Comparison of ENCODE assay signal across 8 cellular contexts in genomic region chr19:30228726-30229523, GRCh38.
DNase-seq lines count a peak whose midpoint lies in the region; ATAC-seq and TF ChIP-seq lines count a peak whose summit lies in the region.

No MANE protein-coding gene starts in this region.

- H3K56ac ChIP-seq in mesendoderm (ENCODE audit: low read length), result peak overlapping the region; percentile 63

- peak overlapping the region; percentile 56 for H3K4me3 ChIP-seq in mesendoderm (ENCODE audit: low read length)
- peak overlapping the region; percentile 40 to 69 (median 50) for H3K4me3 ChIP-seq in tibial nerve

- H3K4me3 Mint-ChIP-seq in activated naive CD4-positive, alpha-beta T cell treated with anti-CD3 and anti-CD28 coated beads, Interleukin-2, amount 10 ng/mL, durations not matched to agents 7 days and 5 days, result peak overlapping the region; percentile 29

- TF ChIP-seq POLR2A in tibial nerve (IDR thresholded peaks at IDR 0.05), result no peak

- H2AK5ac ChIP-seq in mesendoderm (ENCODE audit: low read length), result no peak overlapping the region

- peak overlapping the region; percentile 69 for H3K27ac Mint-ChIP-seq in activated naive CD4-positive, alpha-beta T cell treated with anti-CD3 and anti-CD28 coated beads, Interleukin-2, amount 10 ng/mL, durations not matched to agents 7 days and 5 days

- CTCF ChIA-PET in activated naive CD4-positive, alpha-beta T cell treated with anti-CD3 and anti-CD28 coated beads, Interleukin-2, amount 10 ng/mL, durations not matched to agents 7 days and 5 days (lab: Charles Lee), result no interaction called here

- H3K27ac ChIP-seq in mesendoderm (ENCODE audit: low read depth, low read length) (no peak overlapping the region), tibial nerve (peak overlapping the region; percentile 67 to 95 (median 85))

- no peak overlapping the region for H2BK15ac ChIP-seq in mesendoderm (replicated peaks; ENCODE audit: low read depth)

- H3K79me2 ChIP-seq in mesendoderm (ENCODE audit: control insufficient read depth, insufficient read depth, low read length), result no peaks in the 10 kb centered on the region

- H3K79me1 ChIP-seq in mesendoderm (ENCODE audit: low read length), result no peaks in the 10 kb centered on the region

- no peak overlapping the region for H3K23ac ChIP-seq in mesendoderm (ENCODE audit: low read length)

- peak overlapping the region; percentile 46 for H3K18ac ChIP-seq in mesendoderm (ENCODE audit: low read length)

- no peaks in the 10 kb centered on the region for H3K9me3 Mint-ChIP-seq in activated naive CD4-positive, alpha-beta T cell treated with anti-CD3 and anti-CD28 coated beads, Interleukin-2, amount 10 ng/mL, durations not matched to agents 7 days and 5 days

- H3K4me1 Mint-ChIP-seq in activated naive CD4-positive, alpha-beta T cell treated with anti-CD3 and anti-CD28 coated beads, Interleukin-2, amount 10 ng/mL, durations not matched to agents 7 days and 5 days, result peaks cover 23% of the 10 kb centered on the region

- H3K9ac ChIP-seq in mesendoderm (ENCODE audit: low read length), result peak overlapping the region; percentile 41

- no peak overlapping the region for H4K5ac ChIP-seq in mesendoderm (ENCODE audit: low read length)

- peak overlapping the region; percentile 79 for H3K4me2 ChIP-seq in mesendoderm (ENCODE audit: low read length)

- no peak overlapping the region for H4K8ac ChIP-seq in mesendoderm (ENCODE audit: low read depth, low read length)

- no peak overlapping the region for H2BK120ac ChIP-seq in mesendoderm (ENCODE audit: low read depth, low read length)

- no peak for DNase-seq in activated naive CD4-positive, alpha-beta T cell treated with anti-CD3 and anti-CD28 coated beads, Interleukin-2, amount 10 ng/mL, durations not matched to agents 7 days and 5 days
- no peak for DNase-seq in activated naive CD4-positive, alpha-beta T cell treated with anti-CD3 and anti-CD28 coated beads, Interleukin-2, amount 50 U/mL, for 16 hours
- DNase-seq in cerebellum (ENCODE audit: low spot score) (peak; percentile 44), mesendoderm (peak; percentile 47), tibial nerve (ENCODE audit: low spot score in 2 of 2) (no peak), glomerular visceral epithelial cell (ENCODE audit: extremely low spot score) (no peak), medulla oblongata (ENCODE audit: extremely low spot score) (no peak)

- no peaks in the 10 kb centered on the region for H3K9me3 ChIP-seq in tibial nerve

- no peak for ATAC-seq in HG03521 (IDR thresholded peaks at IDR 0.05; ENCODE audit: unreplicated experiment)

- no peak for TF ChIP-seq CTCF in tibial nerve (IDR thresholded peaks at IDR 0.05)

- H3K27me3 ChIP-seq in mesendoderm (ENCODE audit: insufficient read depth, low read length, poor library complexity), result peaks cover 27% of the 10 kb centered on the region
- peaks cover 0 to 49% of the 10 kb centered on the region in 2 donors for H3K27me3 ChIP-seq in tibial nerve

- H3K36me3 ChIP-seq in mesendoderm (ENCODE audit: control insufficient read depth, insufficient read depth, low read length) (no peaks in the 10 kb centered on the region), tibial nerve (no peaks in the 10 kb centered on the region)

- peaks cover 12% of the 10 kb centered on the region for H3K36me3 Mint-ChIP-seq in activated naive CD4-positive, alpha-beta T cell treated with anti-CD3 and anti-CD28 coated beads, Interleukin-2, amount 10 ng/mL, durations not matched to agents 7 days and 5 days

- TF ChIP-seq EP300 in tibial nerve (IDR thresholded peaks at IDR 0.05), result no peak

- H3K4me1 ChIP-seq in mesendoderm (ENCODE audit: control insufficient read depth, low read depth, low read length) (no peaks in the 10 kb centered on the region), tibial nerve (peaks cover 0 to 54% (median 13%) of the 10 kb centered on the region in 4 donors)

- no peak overlapping the region for H3K4ac ChIP-seq in mesendoderm (ENCODE audit: low read depth, low read length)

- H3K27me3 Mint-ChIP-seq in activated naive CD4-positive, alpha-beta T cell treated with anti-CD3 and anti-CD28 coated beads, Interleukin-2, amount 10 ng/mL, durations not matched to agents 7 days and 5 days, result peaks cover 82% of the 10 kb centered on the region

- no peak overlapping the region for H2BK5ac ChIP-seq in mesendoderm (ENCODE audit: low read length)

- no CpG with 5 or more reads among the region's 54 CpGs for WGBS in mesendoderm (ENCODE audit: extremely low coverage, insufficient coverage, low lambda C conversion rate)
- 2 to 3% methylated on average over 32 to 41 of the region's 54 CpGs for WGBS in tibial nerve, 2 donors

Comparison
In these comparisons a context has a peak if more than half of its experiments do, and no peak if none do; other contexts are left out.
1. DNase-seq: peak in cerebellum (single experiment) and mesendoderm (single experiment); none in activated naive CD4-positive, alpha-beta T cell treated with anti-CD3 and anti-CD28 coated beads, Interleukin-2, amount 10 ng/mL, durations not matched to agents 7 days and 5 days (single experiment), activated naive CD4-positive, alpha-beta T cell treated with anti-CD3 and anti-CD28 coated beads, Interleukin-2, amount 50 U/mL, for 16 hours (single experiment), tibial nerve (0 of 2), glomerular visceral epithelial cell (single experiment) and medulla oblongata (single experiment).